In genomic region chr5:104951829-104952228, GRCh38 we compare ENCODE assay signal across 22 cellular contexts.
"Had no signal": no experiment of that assay in that cellular context is flagged by ENCODE, and none has a peak within 500 bp of the region (broad histone marks: within the 10 kb centered on the region; RNA-seq: fewer than 3 reads in every experiment).

No MANE protein-coding gene starts in this region.

- H3K27me3 ChIP-seq: right lobe of liver, tibial nerve, vagina had no signal

- H3K36me3 ChIP-seq: right lobe of liver, tibial nerve, vagina had no signal

- H3K4me1 ChIP-seq: right lobe of liver, tibial nerve, vagina had no signal

- ATAC-seq: activated T-cell treated with anti-CD3 and anti-CD28 coated beads, Interleukin-2, amount 50 U/mL, for 72 hours; left cardiac atrium; mucosa of descending colon; stimulated activated naive CD8-positive, alpha-beta T cell treated with anti-CD3 and anti-CD28 coated beads, Interleukin-15, amount 100 ng/mL, for 72 hours; T-helper 17 cell had no signal

- H3K9me3 ChIP-seq: mucosa of descending colon, right lobe of liver, tibial nerve, vagina had no signal

- DNase-seq: activated CD4-positive, alpha-beta memory T cell treated with anti-CD3 and anti-CD28 coated beads, Interleukin-2, amount 10 ng/mL, durations not matched to agents 7 days and 5 days; activated CD4-positive, alpha-beta T cell treated with anti-CD3 and anti-CD28 coated beads, Interleukin-2, amount 10 ng/mL, durations not matched to agents 24 days and 14 days; activated effector memory CD4-positive, alpha-beta T cell treated with anti-CD3 and anti-CD28 coated beads, Interleukin-2, amount 50 U/mL, for 16 hours; activated naive CD4-positive, alpha-beta T cell treated with anti-CD3 and anti-CD28 coated beads, Interleukin-2, amount 10 ng/mL, durations not matched to agents 7 days and 5 days; activated T-cell treated with anti-CD3 and anti-CD28 coated beads, Interleukin-2, amount 50 U/mL, for 72 hours; anterior cingulate cortex; effector CD4-positive, alpha-beta T cell; foreskin melanocyte; head of caudate nucleus; hypothalamus; islet precursor cell; left cardiac atrium; mucosa of descending colon; naive B cell; occipital lobe; stimulated activated CD4-positive, alpha-beta T cell treated with anti-CD3 and anti-CD28 coated beads, Interleukin-1b, Interleukin-23, amount 100 ng/mL, for 48 hours; stimulated activated naive CD8-positive, alpha-beta T cell treated with anti-CD3 and anti-CD28 coated beads, Interleukin-15, amount 100 ng/mL, for 72 hours; T-helper 17 cell had no signal

- H3K27ac ChIP-seq: right lobe of liver, skin epidermis, tibial nerve, vagina had no signal

- H3K4me3 ChIP-seq: mucosa of descending colon, right lobe of liver, skin epidermis, tibial nerve, vagina had no signal
